In the genomic region with DNA sequence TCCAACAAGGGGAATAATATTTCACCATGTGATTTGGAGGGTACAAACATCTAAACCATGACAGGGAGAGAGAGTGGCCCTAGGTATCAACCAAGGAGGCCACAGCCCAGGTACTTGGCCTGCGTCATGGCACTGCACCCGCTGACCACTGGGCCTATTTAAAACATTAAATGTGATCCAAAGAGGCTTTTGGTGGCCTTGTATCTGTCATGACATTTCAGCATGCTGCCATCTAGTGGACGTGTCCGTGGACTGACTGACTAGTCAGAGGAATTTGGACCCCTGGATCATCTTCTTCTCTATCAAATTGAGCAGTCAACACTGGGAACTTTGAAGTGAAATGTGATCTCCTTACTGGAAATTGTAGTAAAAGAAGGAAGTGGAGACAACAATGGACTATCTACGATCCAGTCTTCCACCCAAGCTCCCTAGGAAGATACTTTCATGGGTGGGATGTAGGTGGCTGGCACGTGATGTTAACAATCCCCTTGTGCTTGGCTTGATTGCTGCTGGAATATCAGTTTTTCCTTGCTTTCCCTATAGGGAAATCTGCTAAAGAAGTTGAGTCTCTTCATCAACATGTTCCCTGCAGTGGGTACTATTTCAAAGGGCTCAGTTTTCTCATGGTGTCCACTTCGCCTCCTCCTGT, we compare ENCODE assay signal across 8 cellular contexts.
DNase-seq lines count a peak whose midpoint lies in the region; ATAC-seq and TF ChIP-seq lines count a peak whose summit lies in the region.

No MANE protein-coding gene starts in this region.

- no peaks in the 10 kb centered on the region for H3K79me2 ChIP-seq in Loucy (ENCODE audit: insufficient read depth, low read length)

- no peaks in the 10 kb centered on the region for H4K20me1 ChIP-seq in Loucy (ENCODE audit: insufficient read depth, low read length, poor library complexity, severe bottlenecking)

- peak; percentile 81 for TF ChIP-seq CTCF in Loucy (conservative IDR thresholded peaks at IDR 0.05; ENCODE audit: low read length)

- H3K4me1 ChIP-seq in Loucy (ENCODE audit: insufficient read depth, low read length, poor library complexity, severe bottlenecking): no peaks in the 10 kb centered on the region

- no peak overlapping the region for H3K9ac ChIP-seq in Loucy (ENCODE audit: low read depth, low read length, poor library complexity, severe bottlenecking)

- H3K9me3 ChIP-seq in Loucy (ENCODE audit: insufficient read depth, low read depth, low read length): no peaks in the 10 kb centered on the region

- DNase-seq in NCI-H2227 (lab: John Stamatoyannopoulos, UW; ENCODE audit: unreplicated experiment) (peak; percentile 25), NCI-H2227 treated with DMSO at 0.1 percent for 48 hours (lab: John Stamatoyannopoulos, UW) (no peak), foreskin melanocyte (peak; percentile 20)
- peak; percentile 62 for DNase-seq in activated CD4-positive, alpha-beta T cell treated with anti-CD3 and anti-CD28 coated beads for 48 hours
- DNase-seq in stimulated activated CD4-positive, alpha-beta T cell treated with anti-CD3 and anti-CD28 coated beads, Interleukin-12 subunit alpha, Interleukin-12 subunit beta, amount 100 ng/mL, for 48 hours (ENCODE audit: low read depth in 2 of 3, low spot score in 1 of 3): peak; percentile 21 to 40 (median 25)

- no peaks in the 10 kb centered on the region for H3K36me3 ChIP-seq in Loucy (ENCODE audit: insufficient read depth, low read length)

- no peak overlapping the region for H3K4me3 ChIP-seq in Loucy (ENCODE audit: low read length, poor library complexity, severe bottlenecking)

- H3K27me3 ChIP-seq in Loucy (ENCODE audit: insufficient read depth, low read length, poor library complexity, severe bottlenecking): no peaks in the 10 kb centered on the region

- no peaks in the 10 kb centered on the region for H3K9me2 ChIP-seq in Loucy (replicated peaks; ENCODE audit: low read depth, low read length)

- no peak overlapping the region for H2AFZ ChIP-seq in Loucy (ENCODE audit: low read length)

- H3F3A ChIP-seq in Loucy (ENCODE audit: low read depth): no peaks in the 10 kb centered on the region

- H3K4me2 ChIP-seq in Loucy (ENCODE audit: low read depth, low read length, poor library complexity, severe bottlenecking): no peak overlapping the region

- ATAC-seq in GM21526 (IDR thresholded peaks at IDR 0.05; ENCODE audit: low FRiP score, unreplicated experiment): peak; percentile 73
- no peak for ATAC-seq in GM21528 (IDR thresholded peaks at IDR 0.05; ENCODE audit: low FRiP score, unreplicated experiment)
